Comparison of ENCODE assay signal across 8 cellular contexts in the genomic region with DNA sequence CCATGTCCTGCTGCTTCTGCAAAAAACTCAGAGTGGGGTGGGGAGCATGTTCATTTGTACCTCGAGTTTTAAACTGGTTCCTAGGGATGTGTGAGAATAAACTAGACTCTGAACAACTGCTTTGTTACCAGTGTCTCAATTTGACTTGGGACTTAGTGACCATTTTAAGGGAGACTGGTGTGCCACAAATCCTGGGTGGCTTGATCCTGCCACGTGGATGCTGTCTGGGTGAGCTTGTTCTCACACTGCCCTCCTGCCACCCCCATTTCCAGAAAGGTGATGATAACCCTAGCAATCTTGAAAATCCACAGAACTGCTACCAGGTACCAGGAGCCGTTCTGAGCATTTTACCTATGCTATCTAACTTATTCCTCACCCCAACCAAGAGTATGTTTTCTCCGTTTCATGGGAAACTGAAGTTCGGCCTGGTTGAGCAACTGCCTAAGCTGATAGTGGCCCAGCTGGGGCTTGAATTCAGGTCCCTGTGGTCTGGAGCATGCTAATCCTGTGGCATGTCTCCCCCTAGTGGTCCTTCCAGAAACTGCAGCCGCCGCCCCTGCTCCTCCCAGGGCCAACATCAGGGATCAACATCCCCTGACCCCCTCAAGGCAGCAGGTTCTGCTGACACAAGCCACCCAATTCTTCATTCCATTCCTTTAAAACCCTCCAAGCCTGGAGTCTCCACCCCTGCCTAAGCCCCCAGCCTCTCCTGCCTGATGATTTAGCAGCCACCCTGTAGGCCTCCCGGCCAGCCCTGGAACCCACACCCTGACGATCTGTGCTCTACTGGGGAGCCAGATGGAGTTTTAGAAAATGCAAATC. TPM values are rescaled to one million over a fixed set of nuclear protein-coding genes. Genes with fewer than 3 reads are reported as not detected.
DNase-seq lines count a peak whose midpoint lies in the region; ATAC-seq and TF ChIP-seq lines count a peak whose summit lies in the region.

No MANE protein-coding gene starts in this region.

- H3K27ac ChIP-seq in body of pancreas: no peak overlapping the region

- H3K36me3 ChIP-seq in body of pancreas (replicated peaks in 1 of 2; ENCODE audit: insufficient read depth in 1 of 2, low read depth in 2 of 2): no peaks in the 10 kb centered on the region

- TF ChIP-seq CTCF in body of pancreas (IDR thresholded peaks at IDR 0.05): peak; percentile 70 to 97 (median 85)

- TF ChIP-seq POLR2A in body of pancreas (IDR thresholded peaks at IDR 0.05): no peak

- ATAC-seq in GM21529 (IDR thresholded peaks at IDR 0.05; ENCODE audit: unreplicated experiment) (peak; percentile 67), body of pancreas (peak; percentile 69)

- DNase-seq in EH (ENCODE audit: low read depth) (peak; percentile 68), M059J (ENCODE audit: low read depth) (peak; percentile 48), UCSD-AML1 (lab: John Stamatoyannopoulos, UW; ENCODE audit: unreplicated experiment) (peak; percentile 75), body of pancreas (peak; percentile 68 to 79 (median 72)), inferior parietal cortex (ENCODE audit: extremely low spot score) (peak; percentile 72), DMS153 (lab: John Stamatoyannopoulos, UW) (no peak)
- peak; percentile 72 to 91 (median 78) for DNase-seq in stimulated activated CD4-positive, alpha-beta T cell treated with anti-CD3 and anti-CD28 coated beads, Interleukin-1b, Interleukin-23, amount 100 ng/mL, for 24 hours (ENCODE audit: low read depth in 4 of 4, low spot score in 1 of 4)

- intact Hi-C loops in body of pancreas (cut with DNase I): no loop called here

- H3K9me3 ChIP-seq in body of pancreas: no peaks in the 10 kb centered on the region

- no peaks in the 10 kb centered on the region for H3K4me1 ChIP-seq in body of pancreas

- H3K4me3 ChIP-seq in body of pancreas: no peak overlapping the region

- 28 to 35% methylated on average over 9 of the region's 9 CpGs for WGBS in body of pancreas, 2 donors

- H3K27me3 ChIP-seq in body of pancreas: no peaks in the 10 kb centered on the region

RNA-seq across cellular contexts. Expression of gene IL3, which starts 2.8 kb away (rescaled TPM):
- total RNA-seq in M059J (2014; rRNA removed; shearing (Covaris generic)): not detected in 2 replicates
- total RNA-seq in body of pancreas: not detected

RNA-seq across cellular contexts. Expression of gene CSF2, which starts 10.3 kb away (rescaled TPM):
- 6.3 and 16.8 TPM in 2 replicates for total RNA-seq in M059J (2014; rRNA removed; shearing (Covaris generic))
- not detected for total RNA-seq in body of pancreas

RNA-seq across cellular contexts. Expression of gene ACSL6, which starts 51.8 kb away (rescaled TPM):
- not detected in 2 replicates for total RNA-seq in M059J (2014; rRNA removed; shearing (Covaris generic))
- 1 to 10 TPM; 2.0 to 2.1 TPM for total RNA-seq in body of pancreas
